Comparison of ENCODE assay signal across 10 cellular contexts in the genomic region with DNA sequence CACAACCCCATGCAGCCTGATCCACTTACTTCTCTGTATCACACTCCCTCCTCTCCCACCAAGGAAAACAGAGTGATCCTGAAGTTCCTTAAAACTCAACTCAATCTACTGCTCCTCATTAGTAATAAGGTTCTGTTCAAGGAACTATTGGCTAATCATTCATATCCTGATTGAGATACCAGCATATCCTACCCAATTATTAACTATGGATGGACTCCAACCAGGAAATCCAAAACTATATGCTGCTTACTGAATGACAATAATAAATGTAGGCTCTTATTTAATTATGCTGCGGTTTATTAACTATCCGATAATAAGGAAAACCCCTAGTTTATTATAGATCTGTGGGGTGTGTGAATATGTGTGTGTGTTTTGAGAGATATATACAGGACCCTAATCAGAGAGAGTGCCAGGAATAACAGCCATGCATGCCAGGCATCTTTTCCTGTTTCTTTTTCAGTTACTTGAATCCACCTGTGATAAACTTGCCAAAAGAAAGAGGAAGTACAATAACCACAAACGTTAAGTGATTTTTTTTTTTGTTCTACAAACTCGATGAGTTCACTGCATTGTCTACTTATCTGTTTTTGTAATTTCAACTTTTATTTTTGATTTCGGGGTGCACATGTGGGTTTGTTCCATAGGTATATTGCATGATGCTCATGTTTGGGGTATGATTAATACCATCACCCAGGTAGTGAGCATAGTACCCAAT.
DNase-seq lines count a peak whose midpoint lies in the region; ATAC-seq and TF ChIP-seq lines count a peak whose summit lies in the region.
"Had no signal": no experiment of that assay in that cellular context is flagged by ENCODE, and none has a peak within 500 bp of the region (broad histone marks: within the 10 kb centered on the region; RNA-seq: fewer than 3 reads in every experiment).

No MANE protein-coding gene starts in this region.

- no peaks in the 10 kb centered on the region for H3K36me3 ChIP-seq in SK-N-SH (replicated peaks in 1 of 2; ENCODE audit: control insufficient read depth in 1 of 2, insufficient read depth in 2 of 2, low read length in 1 of 2)

- peak overlapping the region; percentile 65 to 79 for H3K27ac Mint-ChIP-seq in activated naive CD4-positive, alpha-beta T cell treated with anti-CD3 and anti-CD28 coated beads, Interleukin-2, amount 50 U/mL, for 72 hours

- H2AFZ ChIP-seq in SK-N-SH (ENCODE audit: low read depth), result no peak overlapping the region

- no peaks in the 10 kb centered on the region for H3F3A ChIP-seq in SK-N-SH (replicated peaks; ENCODE audit: insufficient read depth)

- 47% methylated on average over 5 of the region's 5 CpGs for WGBS in SK-N-SH (ENCODE audit: low lambda C conversion rate)

- DNase-seq in GM10248 (ENCODE audit: extremely low spot score), result peak; percentile 5
- peak; percentile 78 for DNase-seq in Jurkat, Clone E6-1 (ENCODE audit: low read depth, low spot score)
- DNase-seq in activated naive CD4-positive, alpha-beta T cell treated with anti-CD3 and anti-CD28 coated beads, Interleukin-2, amount 50 U/mL, for 72 hours (ENCODE audit: low spot score in 2 of 2), result no peak
- DNase-seq in activated gamma-delta T cell (lab: John Stamatoyannopoulos, UW), result no peak
- DNase-seq in SK-N-SH, result no peak
- DNase-seq in HuH-7.5 (ENCODE audit: low spot score), result no peak
- DNase-seq: EL, NCI-H226 had no signal

- TF ChIP-seq EP300 in SK-N-SH (IDR thresholded peaks at IDR 0.05; ENCODE audit: borderline replicate concordance in 1 of 2, low read depth in 1 of 2, low read length in 1 of 2), result no peak

- no peak overlapping the region for H3K27ac ChIP-seq in SK-N-SH (ENCODE audit: low read depth in 2 of 2, low read length in 1 of 2)

- CTCF ChIA-PET in GM10248 (lab: Yijun Ruan, JAX), result interaction anchor here (1.2 kb wide), 1 partner anchor 25 kb away, joined by 3 read pairs; no protein-coding TSS in a partner anchor
- CTCF ChIA-PET in SK-N-SH (lab: Yijun Ruan, JAX), result interaction anchor here (0.6 kb wide), 1 partner anchor 266 kb away, joined by 3 read pairs; no protein-coding TSS in a partner anchor

- H3K4me1 ChIP-seq in SK-N-SH (ENCODE audit: control insufficient read depth in 1 of 2, insufficient read depth in 2 of 2, low read depth in 1 of 2, low read length in 1 of 2), result no peaks in the 10 kb centered on the region

- H3K9me3 Mint-ChIP-seq in activated naive CD4-positive, alpha-beta T cell treated with anti-CD3 and anti-CD28 coated beads, Interleukin-2, amount 50 U/mL, for 72 hours, result peaks cover 4 to 11% of the 10 kb centered on the region in 2 donors

- no peaks in the 10 kb centered on the region for H3K79me2 ChIP-seq in SK-N-SH (ENCODE audit: insufficient read depth)

- H3K9me3 ChIP-seq in SK-N-SH, result no peaks in the 10 kb centered on the region

- peak; percentile 53 for ATAC-seq in GM21367 (IDR thresholded peaks at IDR 0.05; ENCODE audit: unreplicated experiment)
- peak; percentile 2 to 17 for ATAC-seq in activated naive CD4-positive, alpha-beta T cell treated with anti-CD3 and anti-CD28 coated beads, Interleukin-2, amount 50 U/mL, for 72 hours
- no peak for ATAC-seq in esophagus mucosa

- no peak for TF ChIP-seq CTCF in GM10248 (IDR thresholded peaks at IDR 0.05; ENCODE audit: control extremely low read depth, extremely low read depth, low read depth, missing control alignments)
- TF ChIP-seq CTCF in SK-N-SH (IDR thresholded peaks at IDR 0.05), result no peak

- peaks cover 36 to 39% of the 10 kb centered on the region in 2 donors for H3K36me3 Mint-ChIP-seq in activated naive CD4-positive, alpha-beta T cell treated with anti-CD3 and anti-CD28 coated beads, Interleukin-2, amount 50 U/mL, for 72 hours

- H3K9ac ChIP-seq in SK-N-SH, result no peak overlapping the region

- H3K9me2 ChIP-seq in SK-N-SH, result no peaks in the 10 kb centered on the region

- H3K4me2 ChIP-seq in SK-N-SH, result no peak overlapping the region

- no peak overlapping the region for H3K4me3 ChIP-seq in Jurkat, Clone E6-1 (ENCODE audit: low read length)
- no peak overlapping the region for H3K4me3 ChIP-seq in SK-N-SH (ENCODE audit: low read depth in 2 of 2, low read length in 1 of 2)

- no peak for TF ChIP-seq RAD21 in SK-N-SH (IDR thresholded peaks at IDR 0.05; ENCODE audit: low read length)

- no peaks in the 10 kb centered on the region for H3K27me3 ChIP-seq in SK-N-SH (ENCODE audit: insufficient read depth)

- no peaks in the 10 kb centered on the region for H4K20me1 ChIP-seq in SK-N-SH (ENCODE audit: insufficient read depth)

- POLR2A ChIA-PET in GM10248 (lab: Yijun Ruan, JAX), result no interaction called here
- POLR2A ChIA-PET in SK-N-SH (lab: Yijun Ruan, JAX), result no interaction called here

TF ChIP-seq in SK-N-SH, 30 proteins besides CTCF, POLR2A, EP300 and RAD21:
- TF ChIP-seq GABPA (IDR thresholded peaks at IDR 0.05; ENCODE audit: low read depth) (no peak), SMC3 (IDR thresholded peaks at IDR 0.05; ENCODE audit: low read depth, low read length) (no peak), RCOR1 (IDR thresholded peaks at IDR 0.05; ENCODE audit: low read length) (no peak), PBX3 (IDR thresholded peaks at IDR 0.05) (no peak), TCF12 (IDR thresholded peaks at IDR 0.05) (no peak), IRF3 (IDR thresholded peaks at IDR 0.05; ENCODE audit: low read depth, low read length) (no peak), TAF1 (IDR thresholded peaks at IDR 0.05; ENCODE audit: borderline replicate concordance, low read depth, low read length) (no peak), RXRA (IDR thresholded peaks at IDR 0.05; ENCODE audit: borderline replicate concordance, low read depth) (no peak), FOSL2 (IDR thresholded peaks at IDR 0.05; ENCODE audit: borderline replicate concordance, low read depth) (no peak), SIN3A (IDR thresholded peaks at IDR 0.05; ENCODE audit: borderline replicate concordance, low read depth, low read length) (no peak)
- TF ChIP-seq, protein P1, sequence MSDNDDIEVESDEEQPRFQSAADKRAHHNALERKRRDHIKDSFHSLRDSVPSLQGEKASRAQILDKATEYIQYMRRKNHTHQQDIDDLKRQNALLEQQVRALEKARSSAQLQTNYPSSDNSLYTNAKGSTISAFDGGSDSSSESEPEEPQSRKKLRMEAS (IDR thresholded peaks at IDR 0.05; ENCODE audit: low read depth), result no peak
TF ChIP-seq in SK-N-SH: peak in this region for 0.

Comparison
In these comparisons a context has a peak if more than half of its experiments do, and no peak if none do; other contexts are left out.
1. DNase-seq: peak in GM10248 (single experiment) and Jurkat, Clone E6-1 (single experiment); none in activated naive CD4-positive, alpha-beta T cell treated with anti-CD3 and anti-CD28 coated beads, Interleukin-2, amount 50 U/mL, for 72 hours (0 of 2), activated gamma-delta T cell (single experiment), SK-N-SH (single experiment) and HuH-7.5 (single experiment).